9 cellular contexts compared by ENCODE assay signal in genomic region chr3:166324401-166324800, GRCh38.
"Had no signal": no experiment of that assay in that cellular context is flagged by ENCODE, and none has a peak within 500 bp of the region (broad histone marks: within the 10 kb centered on the region; RNA-seq: fewer than 3 reads in every experiment).

No MANE protein-coding gene starts in this region.

- FAIRE-seq: H1, H54, HTR-8/SVneo, K562 had no signal

- H3K4me2 ChIP-seq: GM23338 had no signal

- H2AFZ ChIP-seq: GM23338 had no signal

- DNase-seq: H9, HCEC 1CT, IMR-90, KG1 had no signal

- ATAC-seq: GM23338, K562 had no signal

- H3K4me3 ChIP-seq: GM23338, K562 had no signal
